30 cellular contexts compared by ENCODE assay signal in genomic region chr7:138657854-138658386, GRCh38. TPM values are rescaled to one million over a fixed set of nuclear protein-coding genes. Genes with fewer than 3 reads are reported as not detected.
DNase-seq lines count a peak whose midpoint lies in the region; FAIRE-seq and TF ChIP-seq lines count a peak whose summit lies in the region.
"Had no signal": no experiment of that assay in that cellular context is flagged by ENCODE, and none has a peak within 500 bp of the region (broad histone marks: within the 10 kb centered on the region; RNA-seq: fewer than 3 reads in every experiment).

No MANE protein-coding gene starts in this region.

- H3K36me3 Mint-ChIP-seq in Caco-2 (ENCODE audit: insufficient read depth, unreplicated experiment) (no peaks in the 10 kb centered on the region), osteocyte (ENCODE audit: unreplicated experiment) (no peaks in the 10 kb centered on the region)
- no peaks in the 10 kb centered on the region for H3K36me3 Mint-ChIP-seq in T-helper 2 cell treated with Interferon-gamma antibody and Interleukin-4, amounts not matched to agents 5 μg/mL and 100 μg/mL, for 36 hours (ENCODE audit: low read depth)
- H3K36me3 Mint-ChIP-seq: CD14-positive monocyte had no signal

- H3K56ac ChIP-seq in H1 (replicated peaks; ENCODE audit: insufficient read length, low read depth, low read length): no peak overlapping the region

- no peaks in the 10 kb centered on the region for H3K79me2 ChIP-seq in PC-9 (ENCODE audit: low read depth)
- H3K79me2 ChIP-seq in H1 (ENCODE audit: control insufficient read depth in 1 of 2, insufficient read depth in 2 of 2, low read length in 2 of 2): no peaks in the 10 kb centered on the region
- peaks cover 4% of the 10 kb centered on the region for H3K79me2 ChIP-seq in trophoblast cell (ENCODE audit: control insufficient read depth, insufficient read depth, low read length, poor library complexity)

- no peaks in the 10 kb centered on the region for H3K23me2 ChIP-seq in H1 (ENCODE audit: low read depth, low read length)

- 86% methylated on average over 4 of the region's 4 CpGs; no CpG with 5 or more reads in 1 of the 2 experiments for WGBS in H1 (ENCODE audit: extremely low coverage in 1 of 2, insufficient coverage in 1 of 2, insufficient read length in 1 of 2, insufficient replicate concordance in 2 of 2, low coverage in 1 of 2, low lambda C conversion rate in 2 of 2, missing lambda C conversion rate in 1 of 2), 2 experiments
- WGBS in trophoblast cell (ENCODE audit: extremely low coverage, insufficient coverage, insufficient read length): no CpG with 5 or more reads among the region's 4 CpGs
- WGBS in testis, 2 donors: 93 to 98% methylated on average over 4 of the region's 4 CpGs

- peaks cover 48% of the 10 kb centered on the region for H3K4me1 ChIP-seq in Caco-2
- H3K4me1 ChIP-seq in PC-9 (replicated peaks; ENCODE audit: insufficient read depth): peaks cover 34% of the 10 kb centered on the region
- H3K4me1 ChIP-seq in H1 (replicated peaks in 1 of 4; ENCODE audit: control insufficient read depth in 3 of 4, insufficient read depth in 4 of 4, low read length in 3 of 4): peaks cover 0 to 9% (median 3%) of the 10 kb centered on the region in 4 experiments; a peak in 5 of 7 replicates
- peaks cover 23 to 24% of the 10 kb centered on the region in 2 experiments for H3K4me1 ChIP-seq in trophoblast cell (ENCODE audit: control insufficient read depth in 1 of 2, insufficient read depth in 2 of 2, low read length in 2 of 2)
- no peaks in the 10 kb centered on the region for H3K4me1 ChIP-seq in testis
- H3K4me1 ChIP-seq: HAP-1, Peyer's patch had no signal

- intact Hi-C loops in Caco-2 (cut with micrococcal nuclease; ENCODE audit: unreplicated experiment): no loop called here
- intact Hi-C loops in PC-9 (cut with micrococcal nuclease; ENCODE audit: unreplicated experiment): loop anchor here (2.0 kb wide), 1 partner anchor 93 kb away; no protein-coding TSS in a partner anchor
- intact Hi-C loops in testis (cut with DNase I; ENCODE audit: low total_unique reads): no loop called here

- H3K14ac ChIP-seq in H1 (ENCODE audit: insufficient read length) (no peak overlapping the region), trophoblast cell (ENCODE audit: low read length) (peak overlapping the region; percentile 84)

- H4K91ac ChIP-seq in H1 (replicated peaks; ENCODE audit: insufficient read length, low read length) (no peak overlapping the region), trophoblast cell (ENCODE audit: low read depth, low read length) (peak overlapping the region; percentile 95)

- no peaks in the 10 kb centered on the region for H3K27me3 Mint-ChIP-seq in Caco-2 (ENCODE audit: insufficient read depth, unreplicated experiment)
- H3K27me3 Mint-ChIP-seq in osteocyte (ENCODE audit: unreplicated experiment): peaks cover 22% of the 10 kb centered on the region
- peaks cover 29% of the 10 kb centered on the region for H3K27me3 Mint-ChIP-seq in T-helper 2 cell treated with Interferon-gamma antibody and Interleukin-4, amounts not matched to agents 5 μg/mL and 100 μg/mL, for 36 hours (ENCODE audit: low read depth)

- H4K20me1 ChIP-seq in PC-9 (ENCODE audit: insufficient read depth) (no peaks in the 10 kb centered on the region), H1 (replicated peaks in 1 of 2; ENCODE audit: control insufficient read depth in 1 of 2, insufficient read depth in 2 of 2, low read length in 2 of 2) (no peaks in the 10 kb centered on the region)

- peaks cover 14% of the 10 kb centered on the region; the same call in 1 of the 2 replicates for H3F3A ChIP-seq in PC-9 (ENCODE audit: insufficient read depth, low read depth)

- TF ChIP-seq POLR2A in H1 (IDR thresholded peaks at IDR 0.05; ENCODE audit: control extremely low read depth in 1 of 2, low read depth in 2 of 2, low read length in 2 of 2) (no peak), testis (IDR thresholded peaks at IDR 0.05) (no peak)

- no peak for TF ChIP-seq RAD21 in H1 (IDR thresholded peaks at IDR 0.05 in 1 of 2, conservative IDR thresholded peaks at IDR 0.05 in 1 of 2; ENCODE audit: low read depth in 2 of 2, low read length in 2 of 2)

- H3K4me1 Mint-ChIP-seq in Caco-2 (ENCODE audit: low read depth, unreplicated experiment) (peaks cover 25% of the 10 kb centered on the region), osteocyte (ENCODE audit: unreplicated experiment) (peaks cover 4% of the 10 kb centered on the region)
- H3K4me1 Mint-ChIP-seq in T-helper 2 cell treated with Interferon-gamma antibody and Interleukin-4, amounts not matched to agents 5 μg/mL and 100 μg/mL, for 36 hours (ENCODE audit: low read depth): no peaks in the 10 kb centered on the region
- H3K4me1 Mint-ChIP-seq: CD14-positive monocyte; CD8-positive, alpha-beta memory T cell had no signal

- H3K4me3 ChIP-seq in Caco-2 (ENCODE audit: low read depth, low read length): no peak overlapping the region
- H3K4me3 ChIP-seq in PC-9: peak overlapping the region; percentile 5; the same call in 1 of the 2 replicates
- no peak overlapping the region for H3K4me3 ChIP-seq in H1 (ENCODE audit: extremely low read depth in 1 of 4, insufficient read depth in 2 of 4, low read depth in 3 of 4, low read length in 4 of 4)
- no peak overlapping the region for H3K4me3 ChIP-seq in trophoblast cell (ENCODE audit: low read depth, low read length)
- H3K4me3 ChIP-seq in testis: no peak overlapping the region
- H3K4me3 ChIP-seq: GM23248, HAP-1, MG63, Peyer's patch had no signal

- H3K4me2 ChIP-seq in PC-9 (peak overlapping the region; percentile 39), H1 (ENCODE audit: insufficient read depth in 1 of 2, low read depth in 2 of 2, low read length in 2 of 2) (no peak overlapping the region), trophoblast cell (ENCODE audit: low read length) (no peak overlapping the region)
- H3K4me2 ChIP-seq: SK-N-SH had no signal

- H2BK120ac ChIP-seq in H1 (replicated peaks; ENCODE audit: low read depth, low read length): no peak overlapping the region
- peak overlapping the region; percentile 98 for H2BK120ac ChIP-seq in trophoblast cell (ENCODE audit: insufficient read depth, low read length, poor library complexity)

- no peak overlapping the region for H4K5ac ChIP-seq in H1 (ENCODE audit: insufficient read length, low read depth, low read length)

- H2AK5ac ChIP-seq in H1 (ENCODE audit: low read depth, low read length): no peak overlapping the region
- peak overlapping the region; percentile 92 for H2AK5ac ChIP-seq in trophoblast cell (ENCODE audit: low read length)

- H3K4ac ChIP-seq in H1 (replicated peaks; ENCODE audit: insufficient read length, low read depth, low read length) (peak overlapping the region; percentile 59), trophoblast cell (ENCODE audit: low read depth, low read length) (peak overlapping the region; percentile 87)

- FAIRE-seq in H1 (lab: Jason Lieb, UNC): no peak
- FAIRE-seq: HepG2 had no signal

- H3K79me1 ChIP-seq in H1 (ENCODE audit: low read depth, low read length) (no peaks in the 10 kb centered on the region), trophoblast cell (ENCODE audit: low read length) (peaks cover 37% of the 10 kb centered on the region)

- H3K36me3 ChIP-seq in Caco-2 (ENCODE audit: control insufficient read depth, insufficient read depth, low read length) (no peaks in the 10 kb centered on the region), PC-9 (ENCODE audit: low read depth) (no peaks in the 10 kb centered on the region), H1 (ENCODE audit: control insufficient read depth in 2 of 4, insufficient read depth in 4 of 4, low read length in 3 of 4) (peaks cover 0 to 5% (median 0%) of the 10 kb centered on the region in 4 experiments; a peak in 1 of 8 replicates), trophoblast cell (ENCODE audit: control insufficient read depth in 1 of 2, insufficient read depth in 2 of 2, low read length in 2 of 2) (peaks cover 0 to 1% of the 10 kb centered on the region in 2 experiments), testis (ENCODE audit: low read depth, missing control alignments) (no peaks in the 10 kb centered on the region)
- H3K36me3 ChIP-seq: BE2C, HAP-1, MG63, Peyer's patch had no signal

- H3K23ac ChIP-seq in H1 (ENCODE audit: insufficient read length): no peak overlapping the region
- H3K23ac ChIP-seq in trophoblast cell (ENCODE audit: low read length): no peak overlapping the region

- H3K9ac ChIP-seq in H1 (replicated peaks in 1 of 4; ENCODE audit: extremely low read depth in 1 of 4, low read depth in 3 of 4, low read length in 3 of 4) (no peak overlapping the region), trophoblast cell (ENCODE audit: low read length) (no peak overlapping the region)
- H3K9ac ChIP-seq: GM23248, SK-N-SH had no signal

- no peaks in the 10 kb centered on the region for H3K9me2 ChIP-seq in PC-9 (ENCODE audit: insufficient read depth)
- H3K9me2 ChIP-seq: SK-N-SH had no signal

- BruUV-seq in Caco-2 (replicated peaks; lab: Mats Ljungman, UMichigan) (no TSS peak), PC-9 (replicated peaks; lab: Mats Ljungman, UMichigan) (no TSS peak)

- H2BK12ac ChIP-seq in H1 (ENCODE audit: low read depth, low read length) (no peak overlapping the region), trophoblast cell (ENCODE audit: low read length) (peak overlapping the region; percentile 94)

- H3K27ac ChIP-seq in PC-9: peak overlapping the region; percentile 48
- H3K27ac ChIP-seq in H1 (ENCODE audit: low read depth, low read length): no peak overlapping the region
- peak overlapping the region; percentile 72 for H3K27ac ChIP-seq in trophoblast cell (ENCODE audit: low read depth, low read length)
- H3K27ac ChIP-seq in testis: no peak overlapping the region
- H3K27ac ChIP-seq: GM23248, Peyer's patch had no signal

- H4K12ac ChIP-seq in trophoblast cell (ENCODE audit: low read depth, low read length): no peak overlapping the region

- no peak for TF ChIP-seq CTCF in Caco-2 (IDR thresholded peaks at IDR 0.05; ENCODE audit: insufficient read depth in 1 of 2, low read depth in 1 of 2, low read length in 1 of 2, severe bottlenecking in 1 of 2, unreplicated experiment in 1 of 2)
- TF ChIP-seq CTCF in PC-9 (conservative IDR thresholded peaks at IDR 0.05): no peak
- TF ChIP-seq CTCF in H1 (IDR thresholded peaks at IDR 0.05; ENCODE audit: control extremely low read depth in 1 of 3, insufficient read depth in 1 of 3, low read depth in 1 of 3, low read length in 3 of 3): no peak
- TF ChIP-seq CTCF in testis (IDR thresholded peaks at IDR 0.05): no peak
- TF ChIP-seq CTCF in osteocyte (IDR thresholded peaks at IDR 0.05): no peak

- H2BK5ac ChIP-seq in H1 (ENCODE audit: low read depth, low read length) (no peak overlapping the region), trophoblast cell (ENCODE audit: low read depth, low read length, poor library complexity) (peak overlapping the region; percentile 97)

- peaks cover 13% of the 10 kb centered on the region for H3K9me3 ChIP-seq in Caco-2
- H3K9me3 ChIP-seq in PC-9 (ENCODE audit: insufficient read depth, low read depth): 0 out of 2 replicates have a peak, but pooled peaks cover 13% of the 10 kb centered on the region
- H3K9me3 ChIP-seq in H1 (ENCODE audit: insufficient read depth in 2 of 2, low read depth in 1 of 2, low read length in 1 of 2): peaks cover 6 to 10% of the 10 kb centered on the region in 2 experiments; a peak in 3 of 4 replicates
- H3K9me3 ChIP-seq in trophoblast cell (ENCODE audit: insufficient read depth, low read depth, low read length): peaks cover 8% of the 10 kb centered on the region
- no peaks in the 10 kb centered on the region for H3K9me3 ChIP-seq in testis
- H3K9me3 ChIP-seq: BE2C, HAP-1, MG63 had no signal

- DNase-seq in Caco-2 (peak; percentile 74 to 81), PC-9 (peak; percentile 60 to 88), H1 (ENCODE audit: low read depth in 1 of 2, low spot score in 2 of 2) (no peak), trophoblast cell (peak; percentile 75 to 87), testis (no peak), osteocyte (ENCODE audit: extremely low spot score, unreplicated experiment) (no peak)
- no peak for DNase-seq in T-helper 2 cell treated with Interferon-gamma antibody and Interleukin-4, amounts not matched to agents 5 μg/mL and 100 μg/mL, for 36 hours (ENCODE audit: low spot score)
- DNase-seq: 8988T; ACHN; BE2C; Calu3; CD8-positive, alpha-beta memory T cell; DMS153; DND-41; GM23248; HFFc6; Kasumi-1; MG63; NCI-H1105 treated with DMSO at 0.1 percent for 48 hours; NCI-H2029 treated with DMSO at 0.1 percent for 48 hours; NCI-H2227 treated with DMSO at 0.1 percent for 48 hours; NCI-H526 treated with DMSO at 0.1 percent for 48 hours; Peyer's patch; SIG-M5; SK-N-SH had no signal

- peak overlapping the region; percentile 67; the same call in 1 of the 2 replicates for H2BK20ac ChIP-seq in H1 (ENCODE audit: low read length)

- POLR2A ChIA-PET in Caco-2 (lab: Charles Lee) (no interaction called here), PC-9 (lab: Charles Lee; ENCODE audit: unreplicated experiment) (interaction anchor here (0.6 kb wide), 1 partner anchor 176 kb away, joined by 6 read pairs; no protein-coding TSS in a partner anchor), H1 (lab: Charles Lee; ENCODE audit: partially characterized antibody) (no interaction called here)

- peak overlapping the region; percentile 39 for H3K27ac Mint-ChIP-seq in Caco-2 (ENCODE audit: unreplicated experiment)
- no peak overlapping the region for H3K27ac Mint-ChIP-seq in osteocyte (ENCODE audit: unreplicated experiment)
- H3K27ac Mint-ChIP-seq in T-helper 2 cell treated with Interferon-gamma antibody and Interleukin-4, amounts not matched to agents 5 μg/mL and 100 μg/mL, for 36 hours: no peak overlapping the region
- H3K27ac Mint-ChIP-seq: CD14-positive monocyte; CD8-positive, alpha-beta memory T cell; HFFc6 had no signal

- H3K9me3 Mint-ChIP-seq in Caco-2 (ENCODE audit: unreplicated experiment): no peaks in the 10 kb centered on the region
- H3K9me3 Mint-ChIP-seq in osteocyte (ENCODE audit: unreplicated experiment): no peaks in the 10 kb centered on the region
- no peaks in the 10 kb centered on the region for H3K9me3 Mint-ChIP-seq in T-helper 2 cell treated with Interferon-gamma antibody and Interleukin-4, amounts not matched to agents 5 μg/mL and 100 μg/mL, for 36 hours

- CTCF ChIA-PET in Caco-2 (lab: Charles Lee) (no interaction called here), PC-9 (lab: Charles Lee) (interaction anchor here (0.6 kb wide), 1 partner anchor 81 kb away, joined by 3 read pairs; no protein-coding TSS in a partner anchor), H1 (lab: Charles Lee; ENCODE audit: partially characterized antibody) (interaction anchor here (1.6 to 1.8 kb wide), 2 partner anchors 10 to 13 kb away, joined by 3 to 5 read pairs; no protein-coding TSS in a partner anchor)

- TF ChIP-seq EP300 in H1 (IDR thresholded peaks at IDR 0.05; ENCODE audit: borderline replicate concordance in 1 of 2, low read depth in 2 of 2, low read length in 2 of 2): no peak

- H3K18ac ChIP-seq in H1 (ENCODE audit: extremely low read depth, low read length) (no peak overlapping the region), trophoblast cell (ENCODE audit: low read length) (peak overlapping the region; percentile 84)

- peak overlapping the region; percentile 58 for H2AFZ ChIP-seq in PC-9
- H2AFZ ChIP-seq in H1 (ENCODE audit: low read length): no peak overlapping the region
- H2AFZ ChIP-seq in trophoblast cell (ENCODE audit: insufficient read depth, low read length, poor library complexity): no peak overlapping the region
- H2AFZ ChIP-seq: GM23248 had no signal

- H4K8ac ChIP-seq in H1 (ENCODE audit: extremely low read depth, insufficient read depth, low read length) (no peak overlapping the region), trophoblast cell (ENCODE audit: low read depth, low read length) (peak overlapping the region; percentile 72)

- H2BK15ac ChIP-seq in H1 (ENCODE audit: low read length): no peak overlapping the region

- H3K4me3 Mint-ChIP-seq in Caco-2 (ENCODE audit: unreplicated experiment) (no peak overlapping the region), osteocyte (ENCODE audit: unreplicated experiment) (no peak overlapping the region)
- no peak overlapping the region for H3K4me3 Mint-ChIP-seq in T-helper 2 cell treated with Interferon-gamma antibody and Interleukin-4, amounts not matched to agents 5 μg/mL and 100 μg/mL, for 36 hours
- H3K4me3 Mint-ChIP-seq: CD14-positive monocyte; CD8-positive, alpha-beta memory T cell; HFFc6 had no signal

- H3K27me3 ChIP-seq in Caco-2 (replicated peaks; ENCODE audit: control insufficient read depth, insufficient read depth, low read length) (no peaks in the 10 kb centered on the region), PC-9 (ENCODE audit: insufficient read depth, low read depth) (no peaks in the 10 kb centered on the region), H1 (replicated peaks in 1 of 4; ENCODE audit: control insufficient read depth in 3 of 4, extremely low read depth in 1 of 4, insufficient read depth in 3 of 4, low read length in 3 of 4) (no peaks in the 10 kb centered on the region; a peak in 2 of 7 replicates), trophoblast cell (ENCODE audit: insufficient read depth, low read length) (no peaks in the 10 kb centered on the region), testis (no peaks in the 10 kb centered on the region)
- H3K27me3 ChIP-seq: BE2C, MG63, Peyer's patch had no signal

RNA-seq across cellular contexts. Expression of gene SVOPL, which starts 43.2 kb away (rescaled TPM):
- total RNA-seq in Caco-2 (2022) (0.27 TPM in 1 of 2 replicates, not detected in the other), PC-9 (2021) (0.70 and 1.0 TPM in 2 replicates), testis (1 to 10 TPM; 1.1 to 1.7 TPM), osteocyte (not detected in 2 replicates)
- 1.1 TPM in 2 replicates for total RNA-seq in H1 (2021; fragmentation: NEBNext Ultra II Directional; extraction: Animal tissue kit (Norgen Biotek cat#: 25700))
- polyA plus RNA-seq in H1 (2011; rRNA removed) (1.4 and 2.2 TPM in 2 replicates), testis (ENCODE audit: insufficient read depth, low read depth, low replicate concordance) (4.0 TPM)
- 1.9 TPM for polyA plus RNA-seq in H1 (2011; cell fraction: cytosol; rRNA removed)
- polyA plus RNA-seq in H1 (2011; cell fraction: nucleus; rRNA removed): 2.0 TPM
- 1.0 to 1.4 TPM (median 1.1 TPM) in 4 replicates for polyA plus RNA-seq in H1 (2012, experiment 1 of 2)
- polyA plus RNA-seq in H1 (2012, experiment 2 of 2): 0.50 TPM
- 2.3 TPM for polyA plus RNA-seq in H1 (2013, experiment 1 of 2)
- polyA plus RNA-seq in H1 (2013, experiment 2 of 2): 1.5 TPM
- polyA minus RNA-seq in H1 (2011; rRNA and poly(A)+ RNA removed): 1.5 and 1.8 TPM in 2 replicates
- polyA minus RNA-seq in H1 (2011; cell fraction: cytosol; rRNA and poly(A)+ RNA removed): 1.5 TPM
- polyA minus RNA-seq in H1 (2011; cell fraction: nucleus; rRNA and poly(A)+ RNA removed): 1.5 TPM
- polyA plus RNA-seq in trophoblast cell (2013): 1.1 and 1.4 TPM in 2 replicates
- total RNA-seq: CD8-positive, alpha-beta memory T cell; GM23248; HepG2; HFFc6; HT1080; NCI-H460 had no signal
- polyA plus RNA-seq: CD14-positive monocyte; CD8-positive, alpha-beta memory T cell; GM23248; HepG2; SK-N-SH had no signal

Comparison
In these comparisons a context has a peak if more than half of its experiments do, and no peak if none do; other contexts are left out.
1. DNase-seq: peak in Caco-2 (2 of 2), PC-9 (2 of 2) and trophoblast cell (2 of 2); none in H1 (0 of 2), testis (single experiment), osteocyte (single experiment) and T-helper 2 cell treated with Interferon-gamma antibody and Interleukin-4, amounts not matched to agents 5 μg/mL and 100 μg/mL, for 36 hours (single experiment).
2. H3K27ac ChIP-seq: peak in PC-9 (single experiment) and trophoblast cell (single experiment); none in H1 (single experiment) and testis (0 of 2).